ENCODE assay signal across 8 cellular contexts in genomic region chr11:62124186-62125113, GRCh38. TPM values are rescaled to one million over a fixed set of nuclear protein-coding genes. Genes with fewer than 3 reads are reported as not detected.
A peak's percentile ranks its signal among the peaks of the same experiment; 100 is the strongest.
DNase-seq lines count a peak whose midpoint lies in the region; ATAC-seq and TF ChIP-seq lines count a peak whose summit lies in the region.

No MANE protein-coding gene starts in this region.

- H3K27ac ChIP-seq in CD4-positive, CD25-positive, alpha-beta regulatory T cell (ENCODE audit: insufficient read depth, low read length, poor library complexity, severe bottlenecking): peak overlapping the region; percentile 60
- peak overlapping the region; percentile 64 to 67 for H3K27ac ChIP-seq in tibial artery

- no peaks in the 10 kb centered on the region for H3K9me3 ChIP-seq in CD4-positive, CD25-positive, alpha-beta regulatory T cell (ENCODE audit: control insufficient read depth in 2 of 2, low read length in 2 of 2)
- no peaks in the 10 kb centered on the region for H3K9me3 ChIP-seq in tibial artery

- ATAC-seq in CD4-positive, CD25-positive, alpha-beta regulatory T cell (ENCODE audit: low read depth in 2 of 2): no peak
- ATAC-seq in GM19035 (IDR thresholded peaks at IDR 0.05; ENCODE audit: unreplicated experiment) (peak; percentile 35), HG03432 (IDR thresholded peaks at IDR 0.05; ENCODE audit: unreplicated experiment) (peak; percentile 23), SK-N-SH treated with all-trans-retinoic acid at 6 μM for 48 hours (peak; percentile 59), memory B cell (ENCODE audit: low read depth) (no peak), GM18868 (IDR thresholded peaks at IDR 0.05; ENCODE audit: unreplicated experiment) (no peak)

- intact Hi-C loops in tibial artery (cut with DNase I; ENCODE audit: low total_unique reads): no loop called here

- peak overlapping the region; percentile 84 for H3K4me3 ChIP-seq in CD4-positive, CD25-positive, alpha-beta regulatory T cell (ENCODE audit: low read depth, low read length)
- H3K4me3 ChIP-seq in tibial artery: peak overlapping the region; percentile 68 to 85

- peaks cover 21% of the 10 kb centered on the region for H3K27me3 Mint-ChIP-seq in CD4-positive, CD25-positive, alpha-beta regulatory T cell
- no peaks in the 10 kb centered on the region for H3K27me3 Mint-ChIP-seq in memory B cell

- TF ChIP-seq CTCF in tibial artery (IDR thresholded peaks at IDR 0.05): no peak

- no peaks in the 10 kb centered on the region for H3K9me3 Mint-ChIP-seq in CD4-positive, CD25-positive, alpha-beta regulatory T cell
- no peaks in the 10 kb centered on the region for H3K9me3 Mint-ChIP-seq in memory B cell

- peak overlapping the region; percentile 82 to 96 (median 95) for H3K27ac Mint-ChIP-seq in CD4-positive, CD25-positive, alpha-beta regulatory T cell
- peak overlapping the region; percentile 91 for H3K27ac Mint-ChIP-seq in memory B cell

- H3K27me3 ChIP-seq in CD4-positive, CD25-positive, alpha-beta regulatory T cell (ENCODE audit: control insufficient read depth, insufficient read depth, low read length): no peaks in the 10 kb centered on the region
- no peaks in the 10 kb centered on the region for H3K27me3 ChIP-seq in tibial artery

- H3K36me3 ChIP-seq in CD4-positive, CD25-positive, alpha-beta regulatory T cell (ENCODE audit: control insufficient read depth, insufficient read depth, low read length): peaks cover 5% of the 10 kb centered on the region
- H3K36me3 ChIP-seq in tibial artery: peaks cover 0 to 16% (median 12%) of the 10 kb centered on the region in 3 donors

- peak in 1 of 3 donors; percentile 37 for DNase-seq in CD4-positive, CD25-positive, alpha-beta regulatory T cell
- peak; percentile 22 for DNase-seq in effector CD8-positive, alpha-beta T cell (lab: John Stamatoyannopoulos, UW)
- DNase-seq in memory B cell (ENCODE audit: low spot score in 2 of 2) (no peak), tibial artery (peak in 1 of 2 donors; percentile 73)

- H3K4me1 ChIP-seq in CD4-positive, CD25-positive, alpha-beta regulatory T cell (ENCODE audit: control insufficient read depth, insufficient read depth, low read length, poor library complexity, severe bottlenecking): peaks cover 23% of the 10 kb centered on the region
- peaks cover 0 to 22% (median 13%) of the 10 kb centered on the region in 4 donors for H3K4me1 ChIP-seq in tibial artery

- H3K4me1 Mint-ChIP-seq in CD4-positive, CD25-positive, alpha-beta regulatory T cell: peaks cover 16 to 39% (median 28%) of the 10 kb centered on the region in 4 donors
- H3K4me1 Mint-ChIP-seq in memory B cell: peaks cover 19% of the 10 kb centered on the region

- peaks cover 6% of the 10 kb centered on the region for H3K36me3 Mint-ChIP-seq in CD4-positive, CD25-positive, alpha-beta regulatory T cell
- H3K36me3 Mint-ChIP-seq in memory B cell: peaks cover 11% of the 10 kb centered on the region

- peak overlapping the region; percentile 92 to 99 (median 94) for H3K4me3 Mint-ChIP-seq in CD4-positive, CD25-positive, alpha-beta regulatory T cell
- peak overlapping the region; percentile 97 for H3K4me3 Mint-ChIP-seq in memory B cell

TF ChIP-seq in SK-N-SH treated with all-trans-retinoic acid at 6 μM for 48 hours, 23 proteins besides CTCF, POLR2A, EP300 and RAD21:
- TF ChIP-seq ZNF70 (CRISPR knock-in tag; IDR thresholded peaks at IDR 0.05) (no peak), PPARA (CRISPR knock-in tag; IDR thresholded peaks at IDR 0.05; ENCODE audit: borderline replicate concordance) (no peak), CSDC2 (CRISPR knock-in tag; IDR thresholded peaks at IDR 0.05) (no peak), ZNF565 (CRISPR knock-in tag; conservative IDR thresholded peaks at IDR 0.05; ENCODE audit: low read depth) (no peak), ISL1 (CRISPR knock-in tag; IDR thresholded peaks at IDR 0.05) (no peak), RARB (CRISPR knock-in tag; IDR thresholded peaks at IDR 0.05) (no peak), TCF4 (CRISPR knock-in tag; IDR thresholded peaks at IDR 0.05; ENCODE audit: borderline replicate concordance) (no peak), ZFP3 (CRISPR knock-in tag; IDR thresholded peaks at IDR 0.05) (no peak), CSRNP3 (CRISPR knock-in tag; IDR thresholded peaks at IDR 0.05) (no peak), BACH2 (CRISPR knock-in tag; IDR thresholded peaks at IDR 0.05; ENCODE audit: borderline replicate concordance) (no peak), ZNF8 (CRISPR knock-in tag; IDR thresholded peaks at IDR 0.05) (no peak), ZFP30 (CRISPR knock-in tag; IDR thresholded peaks at IDR 0.05) (no peak), GLIS3 (CRISPR knock-in tag; IDR thresholded peaks at IDR 0.05) (no peak), ARNTL (CRISPR knock-in tag; IDR thresholded peaks at IDR 0.05; ENCODE audit: borderline replicate concordance, low read depth) (no peak), SNAI2 (CRISPR knock-in tag; IDR thresholded peaks at IDR 0.05) (no peak), ESRRG (CRISPR knock-in tag; IDR thresholded peaks at IDR 0.05) (no peak)
- TF ChIP-seq, protein P1, sequence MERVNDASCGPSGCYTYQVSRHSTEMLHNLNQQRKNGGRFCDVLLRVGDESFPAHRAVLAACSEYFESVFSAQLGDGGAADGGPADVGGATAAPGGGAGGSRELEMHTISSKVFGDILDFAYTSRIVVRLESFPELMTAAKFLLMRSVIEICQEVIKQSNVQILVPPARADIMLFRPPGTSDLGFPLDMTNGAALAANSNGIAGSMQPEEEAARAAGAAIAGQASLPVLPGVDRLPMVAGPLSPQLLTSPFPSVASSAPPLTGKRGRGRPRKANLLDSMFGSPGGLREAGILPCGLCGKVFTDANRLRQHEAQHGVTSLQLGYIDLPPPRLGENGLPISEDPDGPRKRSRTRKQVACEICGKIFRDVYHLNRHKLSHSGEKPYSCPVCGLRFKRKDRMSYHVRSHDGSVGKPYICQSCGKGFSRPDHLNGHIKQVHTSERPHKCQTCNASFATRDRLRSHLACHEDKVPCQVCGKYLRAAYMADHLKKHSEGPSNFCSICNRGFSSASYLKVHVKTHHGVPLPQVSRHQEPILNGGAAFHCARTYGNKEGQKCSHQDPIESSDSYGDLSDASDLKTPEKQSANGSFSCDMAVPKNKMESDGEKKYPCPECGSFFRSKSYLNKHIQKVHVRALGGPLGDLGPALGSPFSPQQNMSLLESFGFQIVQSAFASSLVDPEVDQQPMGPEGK (CRISPR knock-in tag; IDR thresholded peaks at IDR 0.05; ENCODE audit: borderline replicate concordance): no peak
- TF ChIP-seq, protein P2, sequence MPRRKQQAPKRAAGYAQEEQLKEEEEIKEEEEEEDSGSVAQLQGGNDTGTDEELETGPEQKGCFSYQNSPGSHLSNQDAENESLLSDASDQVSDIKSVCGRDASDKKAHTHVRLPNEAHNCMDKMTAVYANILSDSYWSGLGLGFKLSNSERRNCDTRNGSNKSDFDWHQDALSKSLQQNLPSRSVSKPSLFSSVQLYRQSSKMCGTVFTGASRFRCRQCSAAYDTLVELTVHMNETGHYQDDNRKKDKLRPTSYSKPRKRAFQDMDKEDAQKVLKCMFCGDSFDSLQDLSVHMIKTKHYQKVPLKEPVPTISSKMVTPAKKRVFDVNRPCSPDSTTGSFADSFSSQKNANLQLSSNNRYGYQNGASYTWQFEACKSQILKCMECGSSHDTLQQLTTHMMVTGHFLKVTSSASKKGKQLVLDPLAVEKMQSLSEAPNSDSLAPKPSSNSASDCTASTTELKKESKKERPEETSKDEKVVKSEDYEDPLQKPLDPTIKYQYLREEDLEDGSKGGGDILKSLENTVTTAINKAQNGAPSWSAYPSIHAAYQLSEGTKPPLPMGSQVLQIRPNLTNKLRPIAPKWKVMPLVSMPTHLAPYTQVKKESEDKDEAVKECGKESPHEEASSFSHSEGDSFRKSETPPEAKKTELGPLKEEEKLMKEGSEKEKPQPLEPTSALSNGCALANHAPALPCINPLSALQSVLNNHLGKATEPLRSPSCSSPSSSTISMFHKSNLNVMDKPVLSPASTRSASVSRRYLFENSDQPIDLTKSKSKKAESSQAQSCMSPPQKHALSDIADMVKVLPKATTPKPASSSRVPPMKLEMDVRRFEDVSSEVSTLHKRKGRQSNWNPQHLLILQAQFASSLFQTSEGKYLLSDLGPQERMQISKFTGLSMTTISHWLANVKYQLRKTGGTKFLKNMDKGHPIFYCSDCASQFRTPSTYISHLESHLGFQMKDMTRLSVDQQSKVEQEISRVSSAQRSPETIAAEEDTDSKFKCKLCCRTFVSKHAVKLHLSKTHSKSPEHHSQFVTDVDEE (CRISPR knock-in tag; IDR thresholded peaks at IDR 0.05): no peak
- TF ChIP-seq, protein P3, sequence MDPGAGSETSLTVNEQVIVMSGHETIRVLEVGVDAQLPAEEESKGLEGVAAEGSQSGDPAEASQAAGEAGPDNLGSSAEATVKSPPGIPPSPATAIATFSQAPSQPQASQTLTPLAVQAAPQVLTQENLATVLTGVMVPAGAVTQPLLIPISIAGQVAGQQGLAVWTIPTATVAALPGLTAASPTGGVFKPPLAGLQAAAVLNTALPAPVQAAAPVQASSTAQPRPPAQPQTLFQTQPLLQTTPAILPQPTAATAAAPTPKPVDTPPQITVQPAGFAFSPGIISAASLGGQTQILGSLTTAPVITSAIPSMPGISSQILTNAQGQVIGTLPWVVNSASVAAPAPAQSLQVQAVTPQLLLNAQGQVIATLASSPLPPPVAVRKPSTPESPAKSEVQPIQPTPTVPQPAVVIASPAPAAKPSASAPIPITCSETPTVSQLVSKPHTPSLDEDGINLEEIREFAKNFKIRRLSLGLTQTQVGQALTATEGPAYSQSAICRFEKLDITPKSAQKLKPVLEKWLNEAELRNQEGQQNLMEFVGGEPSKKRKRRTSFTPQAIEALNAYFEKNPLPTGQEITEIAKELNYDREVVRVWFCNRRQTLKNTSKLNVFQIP (CRISPR knock-in tag; IDR thresholded peaks at IDR 0.05; ENCODE audit: borderline replicate concordance, low read depth): no peak
TF ChIP-seq in SK-N-SH treated with all-trans-retinoic acid at 6 μM for 48 hours: peak in this region for 0.

RNA-seq across cellular contexts. Expression of gene INCENP, which starts 0.6 kb away (rescaled TPM):
- total RNA-seq in CD4-positive, CD25-positive, alpha-beta regulatory T cell: 36.6 TPM
- polyA plus RNA-seq in CD4-positive, CD25-positive, alpha-beta regulatory T cell: 1 to 10 TPM; 1.0 to 3.9 (median 2.3) TPM

Comparison
In these comparisons a context has a peak if more than half of its experiments do, and no peak if none do; other contexts are left out.
1. ATAC-seq: peak in GM19035 (single experiment), HG03432 (single experiment) and SK-N-SH treated with all-trans-retinoic acid at 6 μM for 48 hours (single experiment); none in CD4-positive, CD25-positive, alpha-beta regulatory T cell (0 of 2), memory B cell (single experiment) and GM18868 (single experiment).